In the genomic region with DNA sequence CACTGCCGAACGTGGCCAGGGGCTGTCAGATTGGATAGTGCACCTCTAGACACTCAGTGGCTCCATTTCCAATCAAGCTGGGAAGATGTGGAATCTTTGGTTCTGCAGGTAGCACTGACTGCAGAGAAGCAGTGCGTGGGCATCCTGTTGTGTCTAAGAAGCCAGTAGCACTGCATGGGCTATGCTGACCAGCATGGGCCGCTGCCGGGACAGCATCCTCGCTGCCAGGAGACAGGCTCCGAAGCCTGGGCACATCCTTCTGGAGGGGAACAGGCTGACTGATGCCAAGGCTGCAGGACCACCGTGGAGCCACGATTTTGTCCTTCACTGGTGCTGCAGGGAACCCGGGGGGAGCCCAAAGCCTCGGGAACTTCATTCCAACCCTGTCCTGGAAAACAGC, we compare ENCODE assay signal across 34 cellular contexts.
"Had no signal": no experiment of that assay in that cellular context is flagged by ENCODE, and none has a peak within 500 bp of the region (broad histone marks: within the 10 kb centered on the region; RNA-seq: fewer than 3 reads in every experiment).

No MANE protein-coding gene starts in this region.

- H3K27me3 Mint-ChIP-seq: activated B cell treated with CpG ODN at 0.5 μM for 24 hours; activated CD4-positive, alpha-beta T cell treated with anti-CD3 and anti-CD28 coated beads, Interleukin-2, amount 10 ng/mL, durations not matched to agents 24 days and 14 days; activated CD8-positive, alpha-beta T cell treated with anti-CD3 and anti-CD28 coated beads for 36 hours; activated naive CD8-positive, alpha-beta T cell treated with anti-CD3 and anti-CD28 coated beads for 36 hours; activated T-helper 17 cell treated with anti-CD3 and anti-CD28 coated beads, Interleukin-2, amount 50 U/mL, for 72 hours; T-cell had no signal

- H3K36me3 Mint-ChIP-seq: activated CD4-positive, alpha-beta memory T cell treated with anti-CD3 and anti-CD28 coated beads for 36 hours; activated naive CD4-positive, alpha-beta T cell treated with anti-CD3 and anti-CD28 coated beads, Interleukin-2, amount 50 U/mL, for 72 hours; activated naive CD8-positive, alpha-beta T cell treated with anti-CD3 and anti-CD28 coated beads for 36 hours; T-cell had no signal

- DNase-seq: activated B cell treated with CpG ODN at 0.5 μM for 24 hours; activated CD4-positive, alpha-beta memory T cell treated with anti-CD3 and anti-CD28 coated beads for 36 hours; activated CD4-positive, alpha-beta T cell treated with anti-CD3 and anti-CD28 coated beads for 4 hours; activated CD4-positive, alpha-beta T cell treated with anti-CD3 and anti-CD28 coated beads, Interleukin-2, amount 10 ng/mL, durations not matched to agents 24 days and 14 days; activated CD4-positive, alpha-beta T cell treated with anti-CD3 and anti-CD28 coated beads, Interleukin-2, amount 50 U/mL, for 1 hour; activated CD4-positive, alpha-beta T cell treated with anti-CD3 and anti-CD28 coated beads, Interleukin-2, amount 50 U/mL, for 4 hours; activated CD4-positive, CD25-positive, alpha-beta regulatory T cell treated with anti-CD3 and anti-CD28 coated beads, Interleukin-2, amount 50 U/mL, for 72 hours; activated CD8-positive, alpha-beta memory T cell treated with anti-CD3 and anti-CD28 coated beads, Interleukin-2, amount 50 U/mL, for 4 hours; activated CD8-positive, alpha-beta T cell treated with anti-CD3 and anti-CD28 coated beads for 36 hours; activated effector memory CD4-positive, alpha-beta T cell treated with anti-CD3 and anti-CD28 coated beads, Interleukin-2, amount 50 U/mL, for 16 hours; activated gamma-delta T cell treated with Interleukin-2 at 50 U/mL for 16 hours; activated naive CD4-positive, alpha-beta T cell; activated naive CD4-positive, alpha-beta T cell treated with anti-CD3 and anti-CD28 coated beads for 36 hours; activated naive CD4-positive, alpha-beta T cell treated with anti-CD3 and anti-CD28 coated beads, Interleukin-2, amount 50 U/mL, for 16 hours; activated naive CD8-positive, alpha-beta T cell treated with anti-CD3 and anti-CD28 coated beads for 36 hours; activated T-cell treated with anti-CD3 and anti-CD28 coated beads for 4 hours; activated T-cell treated with anti-CD3 and anti-CD28 coated beads, Interleukin-2, amount 50 U/mL, for 1 hour; activated T-cell treated with anti-CD3 and anti-CD28 coated beads, Interleukin-2, amount 50 U/mL, for 4 hours; activated T-cell treated with anti-CD3 and anti-CD28 coated beads, Interleukin-2, amount 50 U/mL, for 72 hours; adrenal gland; amniotic stem cell; aorta; body of pancreas; brain microvascular endothelial cell; central memory CD4-positive, alpha-beta T cell; T-cell; T-helper 2 cell; T-helper 9 cell had no signal

- H3K4me3 ChIP-seq: adrenal gland, body of pancreas, breast epithelium had no signal

- H3K27ac ChIP-seq: adrenal gland, body of pancreas, brain microvascular endothelial cell, breast epithelium, VCaP had no signal

- ATAC-seq: activated CD8-positive, alpha-beta T cell treated with anti-CD3 and anti-CD28 coated beads for 36 hours; activated naive CD4-positive, alpha-beta T cell treated with anti-CD3 and anti-CD28 coated beads, Interleukin-2, amount 50 U/mL, for 72 hours; activated T-cell treated with anti-CD3 and anti-CD28 coated beads, Interleukin-2, amount 50 U/mL, for 4 hours; activated T-cell treated with anti-CD3 and anti-CD28 coated beads, Interleukin-2, amount 50 U/mL, for 72 hours; activated T-helper 17 cell treated with anti-CD3 and anti-CD28 coated beads, Interleukin-2, amount 50 U/mL, for 72 hours; body of pancreas; T-cell had no signal

- H3K4me3 Mint-ChIP-seq: activated B cell treated with CpG ODN at 0.5 μM for 24 hours; activated CD4-positive, alpha-beta memory T cell treated with anti-CD3 and anti-CD28 coated beads for 36 hours; activated CD4-positive, alpha-beta T cell treated with anti-CD3 and anti-CD28 coated beads, Interleukin-2, amount 10 ng/mL, durations not matched to agents 24 days and 14 days; activated CD8-positive, alpha-beta T cell treated with anti-CD3 and anti-CD28 coated beads for 36 hours; activated naive CD4-positive, alpha-beta T cell treated with anti-CD3 and anti-CD28 coated beads for 36 hours; activated naive CD8-positive, alpha-beta T cell treated with anti-CD3 and anti-CD28 coated beads for 36 hours; activated T-cell treated with anti-CD3 and anti-CD28 coated beads, Interleukin-2, amount 50 U/mL, for 4 hours; activated T-cell treated with anti-CD3 and anti-CD28 coated beads, Interleukin-2, amount 50 U/mL, for 72 hours; activated T-helper 1 cell treated with anti-CD3 and anti-CD28 coated beads, Interleukin-12 subunit alpha, Interleukin-12 subunit beta, Interleukin-2, Interleukin-4 antibody, amounts not matched to agents 30 ng/mL and 10 ng/mL and 1 ng/mL, durations not matched to agents 14 hours and 24 hours and 36 hours; activated T-helper 17 cell treated with anti-CD3 and anti-CD28 coated beads, Interleukin-2, amount 50 U/mL, for 72 hours; T-cell; T-helper 2 cell treated with Interferon-gamma antibody and Interleukin-4, amounts not matched to agents 5 μg/mL and 100 μg/mL, for 36 hours had no signal

- H3K9me3 ChIP-seq: adrenal gland, body of pancreas, breast epithelium had no signal

- H3K27me3 ChIP-seq: adrenal gland, body of pancreas, brain microvascular endothelial cell had no signal

- H3K36me3 ChIP-seq: adrenal gland, brain microvascular endothelial cell, breast epithelium had no signal

- H3K4me1 ChIP-seq: adrenal gland, body of pancreas, breast epithelium had no signal

- H3K4me1 Mint-ChIP-seq: activated B cell treated with CpG ODN at 0.5 μM for 24 hours; activated CD4-positive, alpha-beta T cell treated with anti-CD3 and anti-CD28 coated beads, Interleukin-2, amount 10 ng/mL, durations not matched to agents 24 days and 14 days had no signal

- H3K27ac Mint-ChIP-seq: activated B cell treated with CpG ODN at 0.5 μM for 24 hours; activated CD4-positive, alpha-beta memory T cell treated with anti-CD3 and anti-CD28 coated beads for 36 hours; activated CD4-positive, alpha-beta T cell treated with anti-CD3 and anti-CD28 coated beads, Interleukin-2, amount 10 ng/mL, durations not matched to agents 24 days and 14 days; activated CD8-positive, alpha-beta T cell treated with anti-CD3 and anti-CD28 coated beads for 36 hours; activated naive CD4-positive, alpha-beta T cell treated with anti-CD3 and anti-CD28 coated beads for 36 hours; activated naive CD4-positive, alpha-beta T cell treated with anti-CD3 and anti-CD28 coated beads, Interleukin-2, amount 50 U/mL, for 72 hours; activated naive CD8-positive, alpha-beta T cell treated with anti-CD3 and anti-CD28 coated beads for 36 hours; activated T-cell treated with anti-CD3 and anti-CD28 coated beads, Interleukin-2, amount 50 U/mL, for 72 hours; activated T-helper 1 cell treated with anti-CD3 and anti-CD28 coated beads, Interleukin-12 subunit alpha, Interleukin-12 subunit beta, Interleukin-2, Interleukin-4 antibody, amounts not matched to agents 30 ng/mL and 10 ng/mL and 1 ng/mL, durations not matched to agents 14 hours and 24 hours and 36 hours; activated T-helper 17 cell treated with anti-CD3 and anti-CD28 coated beads, Interleukin-2, amount 50 U/mL, for 72 hours; T-cell; T-helper 2 cell treated with Interferon-gamma antibody and Interleukin-4, amounts not matched to agents 5 μg/mL and 100 μg/mL, for 36 hours had no signal
